Comparison of ENCODE assay signal across 22 cellular contexts in genomic region chr11:8459711-8460399, GRCh38.
"Had no signal": no experiment of that assay in that cellular context is flagged by ENCODE, and none has a peak within 500 bp of the region (broad histone marks: within the 10 kb centered on the region; RNA-seq: fewer than 3 reads in every experiment).

No MANE protein-coding gene starts in this region.

- FAIRE-seq: astrocyte, TTC549 had no signal

- ATAC-seq: activated CD8-positive, alpha-beta memory T cell treated with anti-CD3 and anti-CD28 coated beads, Interleukin-2, amount 10 ng/mL, durations not matched to agents 7 days and 5 days; activated T-cell treated with anti-CD3 and anti-CD28 coated beads, Interleukin-2, amount 50 U/mL, for 4 hours; T-cell had no signal

- DNase-seq: activated B cell treated with CpG ODN at 0.5 μM for 24 hours; activated CD4-positive, alpha-beta T cell treated with anti-CD3 and anti-CD28 coated beads for 1 hour; activated CD4-positive, alpha-beta T cell treated with anti-CD3 and anti-CD28 coated beads, Interleukin-2, amount 10 ng/mL, durations not matched to agents 24 days and 14 days; activated CD4-positive, alpha-beta T cell treated with anti-CD3 and anti-CD28 coated beads, Interleukin-2, amount 50 U/mL, for 48 hours; activated CD8-positive, alpha-beta memory T cell treated with anti-CD3 and anti-CD28 coated beads, Interleukin-2, amount 10 ng/mL, durations not matched to agents 7 days and 5 days; activated effector memory CD4-positive, alpha-beta T cell treated with anti-CD3 and anti-CD28 coated beads, Interleukin-2, amount 50 U/mL, for 16 hours; activated naive CD4-positive, alpha-beta T cell treated with anti-CD3 and anti-CD28 coated beads for 36 hours; activated T-cell treated with anti-CD3 and anti-CD28 coated beads, Interleukin-2, amount 50 U/mL, for 4 hours; amygdala; Kasumi-1; KBM-7; NCI-H1092; NCI-H2029 treated with DMSO at 0.1 percent for 48 hours; NCI-H226; NCI-H526; NCI-H82; SHP77 treated with DMSO at 0.1 percent for 48 hours; T-cell; T-helper 2 cell; T1000 had no signal
